Comparison of ENCODE assay signal across 18 cellular contexts in genomic region chr1:11788549-11789053, GRCh38. TPM values are rescaled to one million over a fixed set of nuclear protein-coding genes. Genes with fewer than 3 reads are reported as not detected.
A peak's percentile ranks its signal among the peaks of the same experiment; 100 is the strongest.
DNase-seq lines count a peak whose midpoint lies in the region; ATAC-seq, FAIRE-seq and TF ChIP-seq lines count a peak whose summit lies in the region.
"Had no signal": no experiment of that assay in that cellular context is flagged by ENCODE, and none has a peak within 500 bp of the region (broad histone marks: within the 10 kb centered on the region; RNA-seq: fewer than 3 reads in every experiment).

No MANE protein-coding gene starts in this region.

- H3K36me3 ChIP-seq in IMR-90 (ENCODE audit: control insufficient read depth, insufficient read depth, low read length) (peaks cover 20% of the 10 kb centered on the region; the same call in 1 of the 2 replicates), H1 (ENCODE audit: control insufficient read depth in 2 of 4, insufficient read depth in 4 of 4, low read length in 3 of 4) (peaks cover 0 to 11% (median 5%) of the 10 kb centered on the region in 4 experiments; a peak in 3 of 8 replicates), mesenchymal stem cell (ENCODE audit: control insufficient read depth in 1 of 2, insufficient read depth in 2 of 2, low read depth in 1 of 2, low read length in 2 of 2) (peaks cover 33 to 43% of the 10 kb centered on the region in 2 experiments), subcutaneous abdominal adipose tissue (ENCODE audit: control insufficient read depth in 5 of 5, insufficient read depth in 5 of 5, low read length in 5 of 5) (peaks cover 0 to 33% (median 21%) of the 10 kb centered on the region in 5 donors)

- H3K4me2 ChIP-seq in IMR-90 (ENCODE audit: low read depth, low read length) (no peak overlapping the region), H1 (ENCODE audit: insufficient read depth in 1 of 2, low read depth in 2 of 2, low read length in 2 of 2) (no peak overlapping the region), mesenchymal stem cell (ENCODE audit: low read length, poor library complexity, severe bottlenecking) (no peak overlapping the region)

- H3K9me1 ChIP-seq in IMR-90 (ENCODE audit: insufficient read depth, low read length): peaks cover 34% of the 10 kb centered on the region

- H3K27me3 ChIP-seq in IMR-90 (ENCODE audit: control insufficient read depth, insufficient read depth, low read length): no peaks in the 10 kb centered on the region
- H3K27me3 ChIP-seq in H1 (replicated peaks in 1 of 4; ENCODE audit: control insufficient read depth in 3 of 4, extremely low read depth in 1 of 4, insufficient read depth in 3 of 4, low read length in 3 of 4): no peaks in the 10 kb centered on the region
- no peaks in the 10 kb centered on the region for H3K27me3 ChIP-seq in mesenchymal stem cell (ENCODE audit: control insufficient read depth in 1 of 2, insufficient read depth in 1 of 2, low read length in 2 of 2)
- peaks cover 0 to 2% (median 0%) of the 10 kb centered on the region in 5 donors for H3K27me3 ChIP-seq in subcutaneous abdominal adipose tissue (ENCODE audit: control insufficient read depth in 5 of 5, insufficient read depth in 4 of 5, low read length in 5 of 5)

- H3K14ac ChIP-seq in IMR-90 (replicated peaks; ENCODE audit: low read depth, low read length) (no peak overlapping the region), H1 (ENCODE audit: insufficient read length) (no peak overlapping the region), mesenchymal stem cell (ENCODE audit: low read length in 2 of 2) (peak overlapping the region in 1 of 2 experiments; percentile 28)

- no peak for TF ChIP-seq EP300 in H1 (IDR thresholded peaks at IDR 0.05; ENCODE audit: borderline replicate concordance in 1 of 2, low read depth in 2 of 2, low read length in 2 of 2)

- POLR2A ChIA-PET in IMR-90 (lab: Charles Lee; ENCODE audit: unreplicated experiment) (no interaction called here), H1 (lab: Charles Lee; ENCODE audit: partially characterized antibody) (interaction anchor here (0.8 to 3.0 kb wide), 11 partner anchors 9 to 168 kb away, joined by 3 to 27 read pairs (median 4); partner anchors contain the start of gene AGTRAP)

- CTCF ChIA-PET in IMR-90 (lab: Yijun Ruan, JAX) (no interaction called here), H1 (lab: Charles Lee; ENCODE audit: partially characterized antibody) (interaction anchor here (0.9 to 5.4 kb wide), 6 partner anchors 8 to 104 kb away, joined by 3 to 49 read pairs (median 6); no protein-coding TSS in a partner anchor)

- H3K9me3 ChIP-seq in IMR-90 (ENCODE audit: control insufficient read depth, insufficient read depth, low read length): no peaks in the 10 kb centered on the region
- no peaks in the 10 kb centered on the region for H3K9me3 ChIP-seq in H1 (ENCODE audit: insufficient read depth in 2 of 2, low read depth in 1 of 2, low read length in 1 of 2)
- no peaks in the 10 kb centered on the region for H3K9me3 ChIP-seq in mesenchymal stem cell (ENCODE audit: control insufficient read depth, low read length)
- H3K9me3 ChIP-seq in subcutaneous abdominal adipose tissue (ENCODE audit: control insufficient read depth in 5 of 5, low read length in 5 of 5): no peaks in the 10 kb centered on the region

- TF ChIP-seq POLR2A in IMR-90 (IDR thresholded peaks at IDR 0.05; ENCODE audit: low read depth, low read length): no peak
- no peak for TF ChIP-seq POLR2A in H1 (IDR thresholded peaks at IDR 0.05; ENCODE audit: control extremely low read depth in 1 of 2, low read depth in 2 of 2, low read length in 2 of 2)

- H2BK5ac ChIP-seq in IMR-90 (ENCODE audit: low read depth, low read length, poor library complexity, severe bottlenecking): no peak overlapping the region
- peak overlapping the region; percentile 99; the same call in 1 of the 2 replicates for H2BK5ac ChIP-seq in H1 (ENCODE audit: low read depth, low read length)
- H2BK5ac ChIP-seq in mesenchymal stem cell (ENCODE audit: low read depth, low read length, poor library complexity, severe bottlenecking): no peak overlapping the region

- H4K20me1 ChIP-seq in IMR-90 (ENCODE audit: insufficient read depth, low read length) (no peaks in the 10 kb centered on the region), H1 (replicated peaks in 1 of 2; ENCODE audit: control insufficient read depth in 1 of 2, insufficient read depth in 2 of 2, low read length in 2 of 2) (peaks cover 0 to 3% of the 10 kb centered on the region in 2 experiments)

- in situ Hi-C loops in IMR-90 (cut with MboI; ENCODE audit: low sequenced_read_pairs): no loop called here

- peak overlapping the region; percentile 32; the same call in 1 of the 2 replicates for H3K4ac ChIP-seq in IMR-90 (ENCODE audit: low read depth, low read length)
- H3K4ac ChIP-seq in H1 (replicated peaks; ENCODE audit: insufficient read length, low read depth, low read length): peak overlapping the region; percentile 72
- H3K4ac ChIP-seq in mesenchymal stem cell (ENCODE audit: low read depth in 1 of 2, low read length in 2 of 2): no peak overlapping the region

- H3K18ac ChIP-seq in IMR-90 (ENCODE audit: low read depth, low read length): no peak overlapping the region
- no peak overlapping the region for H3K18ac ChIP-seq in H1 (ENCODE audit: extremely low read depth, low read length)
- peak overlapping the region in 1 of 2 experiments; percentile 70 for H3K18ac ChIP-seq in mesenchymal stem cell (ENCODE audit: low read depth in 1 of 2, low read length in 2 of 2)

- no peaks in the 10 kb centered on the region for H3K79me2 ChIP-seq in H1 (ENCODE audit: control insufficient read depth in 1 of 2, insufficient read depth in 2 of 2, low read length in 2 of 2)

- H2BK20ac ChIP-seq in IMR-90 (ENCODE audit: low read depth, low read length): peak overlapping the region; percentile 25; the same call in 1 of the 2 replicates
- H2BK20ac ChIP-seq in H1 (ENCODE audit: low read length): no peak overlapping the region

- H3K4me3 ChIP-seq in IMR-90 (ENCODE audit: insufficient read depth, low read depth, low read length): no peak overlapping the region
- no peak overlapping the region for H3K4me3 ChIP-seq in H1 (ENCODE audit: extremely low read depth in 1 of 4, insufficient read depth in 2 of 4, low read depth in 3 of 4, low read length in 4 of 4)
- no peak overlapping the region for H3K4me3 ChIP-seq in mesenchymal stem cell (ENCODE audit: insufficient read depth in 1 of 2, low read depth in 1 of 2, low read length in 2 of 2)
- no peak overlapping the region for H3K4me3 ChIP-seq in subcutaneous abdominal adipose tissue (ENCODE audit: low read depth in 1 of 5, low read length in 5 of 5)

- no peaks in the 10 kb centered on the region for H3K23me2 ChIP-seq in H1 (ENCODE audit: low read depth, low read length)

- no peak overlapping the region for H3K27ac ChIP-seq in IMR-90 (ENCODE audit: insufficient read depth, low read length)
- peak overlapping the region; percentile 35; the same call in 1 of the 2 replicates for H3K27ac ChIP-seq in H1 (ENCODE audit: low read depth, low read length)
- H3K27ac ChIP-seq in mesenchymal stem cell (ENCODE audit: low read length, poor library complexity, severe bottlenecking): no peak overlapping the region
- H3K27ac ChIP-seq in subcutaneous abdominal adipose tissue (ENCODE audit: low read depth, low read length): peak overlapping the region; percentile 93

- peak overlapping the region; percentile 97; the same call in 1 of the 2 replicates for H2BK12ac ChIP-seq in H1 (ENCODE audit: low read depth, low read length)
- H2BK12ac ChIP-seq in mesenchymal stem cell (ENCODE audit: low read length in 2 of 2): peak overlapping the region; percentile 48 to 79

- no peak overlapping the region for H3K23ac ChIP-seq in IMR-90 (ENCODE audit: low read depth, low read length)
- H3K23ac ChIP-seq in H1 (ENCODE audit: insufficient read length): no peak overlapping the region
- peak overlapping the region in 1 of 2 experiments; percentile 46 for H3K23ac ChIP-seq in mesenchymal stem cell (ENCODE audit: low read length in 2 of 2)

- no peak for FAIRE-seq in H1 (lab: Jason Lieb, UNC)
- FAIRE-seq: astrocyte had no signal

- intact Hi-C loops in IMR-90 (cut with micrococcal nuclease): no loop called here

- 97% methylated on average over 6 of the region's 14 CpGs; no CpG with 5 or more reads in 1 of the 2 experiments for WGBS in IMR-90 (ENCODE audit: extremely low coverage in 2 of 2, insufficient read length in 1 of 2), 2 experiments
- 91% methylated on average over 14 of the region's 14 CpGs; no CpG with 5 or more reads in 1 of the 2 experiments for WGBS in H1 (ENCODE audit: extremely low coverage in 1 of 2, insufficient coverage in 1 of 2, insufficient read length in 1 of 2, insufficient replicate concordance in 2 of 2, low coverage in 1 of 2, low lambda C conversion rate in 2 of 2, missing lambda C conversion rate in 1 of 2), 2 experiments
- WGBS in mesenchymal stem cell: 97% methylated on average over 14 of the region's 14 CpGs

- H3K9ac ChIP-seq in IMR-90 (ENCODE audit: low read depth, low read length): no peak overlapping the region
- H3K9ac ChIP-seq in H1 (replicated peaks in 1 of 4; ENCODE audit: extremely low read depth in 1 of 4, low read depth in 3 of 4, low read length in 3 of 4): no peak overlapping the region
- H3K9ac ChIP-seq in mesenchymal stem cell (ENCODE audit: low read length): no peak overlapping the region
- H3K9ac ChIP-seq in subcutaneous abdominal adipose tissue (ENCODE audit: low read length in 5 of 5): peak overlapping the region in 1 of 5 donors; percentile 48

- no peak overlapping the region for H4K5ac ChIP-seq in IMR-90 (ENCODE audit: low read depth, low read length)
- H4K5ac ChIP-seq in H1 (ENCODE audit: insufficient read length, low read depth, low read length): no peak overlapping the region

- dilution Hi-C loops in IMR-90 (cut with HindIII; ENCODE audit: low sequenced_read_pairs, unreplicated experiment): no loop called here

- peak overlapping the region; percentile 9 for H2AK9ac ChIP-seq in IMR-90 (replicated peaks; ENCODE audit: low read depth, low read length, poor library complexity)

- H3K4me1 ChIP-seq in IMR-90 (ENCODE audit: control insufficient read depth, insufficient read depth, low read length) (peaks cover 39% of the 10 kb centered on the region), H1 (replicated peaks in 1 of 4; ENCODE audit: control insufficient read depth in 3 of 4, insufficient read depth in 4 of 4, low read length in 3 of 4) (peaks cover 7 to 34% (median 25%) of the 10 kb centered on the region in 4 experiments), mesenchymal stem cell (ENCODE audit: control insufficient read depth, insufficient read depth, low read depth, low read length) (peaks cover 43% of the 10 kb centered on the region), subcutaneous abdominal adipose tissue (ENCODE audit: control insufficient read depth in 5 of 5, insufficient read depth in 5 of 5, low read length in 5 of 5) (peaks cover 21 to 80% (median 61%) of the 10 kb centered on the region in 5 donors)

- peak overlapping the region; percentile 64; the same call in 1 of the 2 replicates for H2AK5ac ChIP-seq in IMR-90 (ENCODE audit: low read depth, low read length)
- no peak overlapping the region; the same call in 1 of the 2 replicates for H2AK5ac ChIP-seq in H1 (ENCODE audit: low read depth, low read length)
- peak overlapping the region; percentile 26 for H2AK5ac ChIP-seq in mesenchymal stem cell (ENCODE audit: low read length, severe bottlenecking)

- H3K56ac ChIP-seq in IMR-90 (ENCODE audit: extremely low read depth, insufficient read depth, low read length) (no peak overlapping the region), H1 (replicated peaks; ENCODE audit: insufficient read length, low read depth, low read length) (no peak overlapping the region)

- peak overlapping the region; percentile 41; the same call in 1 of the 2 replicates for H2BK120ac ChIP-seq in IMR-90 (ENCODE audit: low read depth, low read length)
- no peak overlapping the region for H2BK120ac ChIP-seq in H1 (replicated peaks; ENCODE audit: low read depth, low read length)
- no peak overlapping the region for H2BK120ac ChIP-seq in mesenchymal stem cell (ENCODE audit: low read depth, low read length)

- H2AFZ ChIP-seq in IMR-90 (replicated peaks; ENCODE audit: low read length, poor library complexity) (no peak overlapping the region), H1 (ENCODE audit: low read length) (no peak overlapping the region), mesenchymal stem cell (ENCODE audit: low read depth, low read length) (no peak overlapping the region)

- H2BK15ac ChIP-seq in IMR-90 (ENCODE audit: low read depth, low read length) (no peak overlapping the region), H1 (ENCODE audit: low read length) (no peak overlapping the region), mesenchymal stem cell (ENCODE audit: low read depth, poor library complexity, severe bottlenecking) (peak overlapping the region; percentile 60)

- DNase-seq in IMR-90 (no peak), H1 (ENCODE audit: low read depth in 1 of 2, low spot score in 2 of 2) (no peak), mesenchymal stem cell (no peak), COLO829 (ENCODE audit: low spot score) (no peak), NCI-H748 (lab: John Stamatoyannopoulos, UW; ENCODE audit: unreplicated experiment) (no peak), NOMO-1 treated with DMSO at 0.1 percent for 48 hours (lab: John Stamatoyannopoulos, UW; ENCODE audit: unreplicated experiment) (no peak)
- DNase-seq: activated CD4-positive, alpha-beta T cell treated with anti-CD3 and anti-CD28 coated beads for 1 hour; activated T-cell treated with anti-CD3 and anti-CD28 coated beads, Interleukin-2, amount 50 U/mL, for 24 hours; DMS79; kidney glomerular epithelial cell; NCI-H1417 treated with DMSO at 0.1 percent for 48 hours; NCI-H510A; T-cell had no signal

- no peak for TF ChIP-seq RAD21 in IMR-90 (IDR thresholded peaks at IDR 0.05; ENCODE audit: low read length)
- no peak for TF ChIP-seq RAD21 in H1 (IDR thresholded peaks at IDR 0.05 in 1 of 2, conservative IDR thresholded peaks at IDR 0.05 in 1 of 2; ENCODE audit: low read depth in 2 of 2, low read length in 2 of 2)

- ATAC-seq in IMR-90 (ENCODE audit: low read depth): no peak
- no peak for ATAC-seq in HG02678 (IDR thresholded peaks at IDR 0.05; ENCODE audit: unreplicated experiment)
- ATAC-seq: Panc1, T-cell had no signal

- H4K8ac ChIP-seq in IMR-90 (ENCODE audit: low read depth in 2 of 2, low read length in 2 of 2): no peak overlapping the region
- H4K8ac ChIP-seq in H1 (ENCODE audit: extremely low read depth, insufficient read depth, low read length): no peak overlapping the region; the same call in 1 of the 2 replicates
- H4K8ac ChIP-seq in mesenchymal stem cell (ENCODE audit: low read length): peak overlapping the region; percentile 7

- no peak for TF ChIP-seq CTCF in IMR-90 (conservative IDR thresholded peaks at IDR 0.05; ENCODE audit: low read depth, low read length)
- TF ChIP-seq CTCF in H1 (IDR thresholded peaks at IDR 0.05; ENCODE audit: control extremely low read depth in 1 of 3, insufficient read depth in 1 of 3, low read depth in 1 of 3, low read length in 3 of 3): no peak

- H4K91ac ChIP-seq in IMR-90 (ENCODE audit: insufficient read depth, low read depth, low read length) (peak overlapping the region; percentile 45), H1 (replicated peaks; ENCODE audit: insufficient read length, low read length) (no peak overlapping the region), mesenchymal stem cell (ENCODE audit: low read length) (peak overlapping the region; percentile 43)

- BruUV-seq in IMR-90 (replicated peaks; lab: Mats Ljungman, UMichigan): no TSS peak

- H3K79me1 ChIP-seq in IMR-90 (ENCODE audit: low read depth in 1 of 2, low read length in 2 of 2): peaks cover 0 to 17% of the 10 kb centered on the region in 2 experiments; a peak in 2 of 4 replicates
- H3K79me1 ChIP-seq in H1 (ENCODE audit: low read depth, low read length): no peaks in the 10 kb centered on the region
- H3K79me1 ChIP-seq in mesenchymal stem cell (replicated peaks; ENCODE audit: low read length, poor library complexity, severe bottlenecking): peaks cover 4% of the 10 kb centered on the region

RNA-seq across cellular contexts. Expression of gene MTHFR, which starts 17.2 kb away (rescaled TPM):
- total RNA-seq in IMR-90 (2012; rRNA removed): 6.7 and 7.3 TPM in 2 replicates
- 6.7 and 7.4 TPM in 2 replicates for polyA plus RNA-seq in IMR-90 (2012; rRNA removed)
- polyA plus RNA-seq in IMR-90 (2012; cell fraction: cytosol; rRNA removed): 3.5 and 5.5 TPM in 2 replicates
- 16.7 and 23.0 TPM in 2 replicates for polyA plus RNA-seq in IMR-90 (2012; cell fraction: nucleus; rRNA removed; ENCODE audit: low replicate concordance)
- 17.9 and 18.5 TPM in 2 replicates for total RNA-seq in H1 (2021; fragmentation: NEBNext Ultra II Directional; extraction: Animal tissue kit (Norgen Biotek cat#: 25700))
- polyA plus RNA-seq in H1 (2011; rRNA removed): 8.7 and 11.6 TPM in 2 replicates
- 11.6 TPM for polyA plus RNA-seq in H1 (2011; cell fraction: cytosol; rRNA removed)
- polyA plus RNA-seq in H1 (2011; cell fraction: nucleus; rRNA removed): 25.9 TPM
- 8.8 to 11.6 TPM (median 10.6 TPM) in 4 replicates for polyA plus RNA-seq in H1 (2012, experiment 1 of 2)
- polyA plus RNA-seq in H1 (2012, experiment 2 of 2): 9.7 TPM
- 7.9 TPM for polyA plus RNA-seq in H1 (2013, experiment 1 of 2)
- polyA plus RNA-seq in H1 (2013, experiment 2 of 2): 6.8 TPM
- 27.2 and 30.4 TPM in 2 replicates for polyA minus RNA-seq in H1 (2011; rRNA and poly(A)+ RNA removed)
- 13.9 TPM for polyA minus RNA-seq in H1 (2011; cell fraction: cytosol; rRNA and poly(A)+ RNA removed)
- polyA minus RNA-seq in H1 (2011; cell fraction: nucleus; rRNA and poly(A)+ RNA removed): 36.5 TPM
- polyA plus RNA-seq in mesenchymal stem cell (2013, experiment 1 of 2): 13.7 TPM
- 13.3 TPM for polyA plus RNA-seq in mesenchymal stem cell (2013, experiment 2 of 2)

RNA-seq across cellular contexts. Expression of gene CLCN6, which starts 17.4 kb away (rescaled TPM):
- 4.1 and 5.0 TPM in 2 replicates for total RNA-seq in IMR-90 (2012; rRNA removed)
- 9.7 and 10.6 TPM in 2 replicates for polyA plus RNA-seq in IMR-90 (2012; rRNA removed)
- 3.5 and 5.0 TPM in 2 replicates for polyA plus RNA-seq in IMR-90 (2012; cell fraction: cytosol; rRNA removed)
- 42.7 and 54.8 TPM in 2 replicates for polyA plus RNA-seq in IMR-90 (2012; cell fraction: nucleus; rRNA removed; ENCODE audit: low replicate concordance)
- 25.5 and 26.0 TPM in 2 replicates for total RNA-seq in H1 (2021; fragmentation: NEBNext Ultra II Directional; extraction: Animal tissue kit (Norgen Biotek cat#: 25700))
- 15.7 and 20.4 TPM in 2 replicates for polyA plus RNA-seq in H1 (2011; rRNA removed)
- polyA plus RNA-seq in H1 (2011; cell fraction: cytosol; rRNA removed): 14.5 TPM
- 56.9 TPM for polyA plus RNA-seq in H1 (2011; cell fraction: nucleus; rRNA removed)
- 16.3 to 19.7 TPM (median 17.9 TPM) in 4 replicates for polyA plus RNA-seq in H1 (2012, experiment 1 of 2)
- polyA plus RNA-seq in H1 (2012, experiment 2 of 2): 5.3 TPM
- 25.9 TPM for polyA plus RNA-seq in H1 (2013, experiment 1 of 2)
- polyA plus RNA-seq in H1 (2013, experiment 2 of 2): 26.7 TPM
- polyA minus RNA-seq in H1 (2011; rRNA and poly(A)+ RNA removed): 14.1 and 19.6 TPM in 2 replicates
- 11.1 TPM for polyA minus RNA-seq in H1 (2011; cell fraction: cytosol; rRNA and poly(A)+ RNA removed)
- 21.3 TPM for polyA minus RNA-seq in H1 (2011; cell fraction: nucleus; rRNA and poly(A)+ RNA removed)
- 23.7 TPM for polyA plus RNA-seq in mesenchymal stem cell (2013, experiment 1 of 2)
- 22.9 TPM for polyA plus RNA-seq in mesenchymal stem cell (2013, experiment 2 of 2)

RNA-seq across cellular contexts. Expression of gene C1orf167, which starts 26.6 kb away (rescaled TPM):
- under 0.01 and 0.28 TPM in 2 replicates for total RNA-seq in IMR-90 (2012; rRNA removed)
- 0.15 and 0.27 TPM in 2 replicates for polyA plus RNA-seq in IMR-90 (2012; rRNA removed)
- 0.10 and 0.42 TPM in 2 replicates for polyA plus RNA-seq in IMR-90 (2012; cell fraction: cytosol; rRNA removed)
- 0.06 and 0.27 TPM in 2 replicates for polyA plus RNA-seq in IMR-90 (2012; cell fraction: nucleus; rRNA removed; ENCODE audit: low replicate concordance)
- total RNA-seq in H1 (2021; fragmentation: NEBNext Ultra II Directional; extraction: Animal tissue kit (Norgen Biotek cat#: 25700)): 0.90 and 1.3 TPM in 2 replicates
- polyA plus RNA-seq in H1 (2011; rRNA removed): 0.67 and 0.70 TPM in 2 replicates
- 1.0 TPM for polyA plus RNA-seq in H1 (2011; cell fraction: cytosol; rRNA removed)
- 1.4 TPM for polyA plus RNA-seq in H1 (2011; cell fraction: nucleus; rRNA removed)
- polyA plus RNA-seq in H1 (2012, experiment 1 of 2): 0.52 to 4.1 TPM (median 1.8 TPM) in 4 replicates
- polyA plus RNA-seq in H1 (2012, experiment 2 of 2): 0.43 TPM
- 0.69 TPM for polyA plus RNA-seq in H1 (2013, experiment 1 of 2)
- polyA plus RNA-seq in H1 (2013, experiment 2 of 2): 0.64 TPM
- 0.22 and 0.47 TPM in 2 replicates for polyA minus RNA-seq in H1 (2011; rRNA and poly(A)+ RNA removed)
- not detected for polyA minus RNA-seq in H1 (2011; cell fraction: cytosol; rRNA and poly(A)+ RNA removed)
- 1.2 TPM for polyA minus RNA-seq in H1 (2011; cell fraction: nucleus; rRNA and poly(A)+ RNA removed)
- polyA plus RNA-seq in mesenchymal stem cell (2013, experiment 1 of 2): 0.36 TPM
- 0.19 TPM for polyA plus RNA-seq in mesenchymal stem cell (2013, experiment 2 of 2)
- total RNA-seq: astrocyte, T-cell had no signal

RNA-seq across cellular contexts. Expression of gene AGTRAP, which starts 52.7 kb away (rescaled TPM):
- total RNA-seq in IMR-90 (2012; rRNA removed): 21.5 and 22.2 TPM in 2 replicates
- 57.7 and 64.3 TPM in 2 replicates for polyA plus RNA-seq in IMR-90 (2012; rRNA removed)
- polyA plus RNA-seq in IMR-90 (2012; cell fraction: cytosol; rRNA removed): 32.7 and 80.8 TPM in 2 replicates
- 42.2 and 63.8 TPM in 2 replicates for polyA plus RNA-seq in IMR-90 (2012; cell fraction: nucleus; rRNA removed; ENCODE audit: low replicate concordance)
- 69.7 and 70.9 TPM in 2 replicates for total RNA-seq in H1 (2021; fragmentation: NEBNext Ultra II Directional; extraction: Animal tissue kit (Norgen Biotek cat#: 25700))
- polyA plus RNA-seq in H1 (2011; rRNA removed): 192 and 261 TPM in 2 replicates
- polyA plus RNA-seq in H1 (2011; cell fraction: cytosol; rRNA removed): 143 TPM
- polyA plus RNA-seq in H1 (2011; cell fraction: nucleus; rRNA removed): 170 TPM
- 62.9 to 98.6 TPM (median 90.5 TPM) in 4 replicates for polyA plus RNA-seq in H1 (2012, experiment 1 of 2)
- 114 TPM for polyA plus RNA-seq in H1 (2012, experiment 2 of 2)
- polyA plus RNA-seq in H1 (2013, experiment 1 of 2): 85.2 TPM
- 106 TPM for polyA plus RNA-seq in H1 (2013, experiment 2 of 2)
- 53.6 and 60.7 TPM in 2 replicates for polyA minus RNA-seq in H1 (2011; rRNA and poly(A)+ RNA removed)
- 48.1 TPM for polyA minus RNA-seq in H1 (2011; cell fraction: cytosol; rRNA and poly(A)+ RNA removed)
- polyA minus RNA-seq in H1 (2011; cell fraction: nucleus; rRNA and poly(A)+ RNA removed): 36.8 TPM
- 45.8 TPM for polyA plus RNA-seq in mesenchymal stem cell (2013, experiment 1 of 2)
- polyA plus RNA-seq in mesenchymal stem cell (2013, experiment 2 of 2): 47.1 TPM

RNA-seq across cellular contexts. Expression of gene NPPA, which starts 59.0 kb away (rescaled TPM):
- not detected in 2 replicates for total RNA-seq in IMR-90 (2012; rRNA removed)
- polyA plus RNA-seq in IMR-90 (2012; rRNA removed) (not detected in 2 replicates), H1 (2011; rRNA removed) (not detected in 2 replicates)
- polyA plus RNA-seq in IMR-90 (2012; cell fraction: cytosol; rRNA removed): not detected in 2 replicates
- polyA plus RNA-seq in IMR-90 (2012; cell fraction: nucleus; rRNA removed; ENCODE audit: low replicate concordance): not detected in 2 replicates
- total RNA-seq in H1 (2021; fragmentation: NEBNext Ultra II Directional; extraction: Animal tissue kit (Norgen Biotek cat#: 25700)): not detected in 2 replicates
- not detected for polyA plus RNA-seq in H1 (2011; cell fraction: cytosol; rRNA removed)
- not detected for polyA plus RNA-seq in H1 (2011; cell fraction: nucleus; rRNA removed)
- 0.28 to 0.62 TPM in 2 of 4 replicates, not detected in the others for polyA plus RNA-seq in H1 (2012, experiment 1 of 2)
- polyA plus RNA-seq in H1 (2012, experiment 2 of 2): not detected
- polyA plus RNA-seq in H1 (2013, experiment 1 of 2): not detected
- polyA plus RNA-seq in H1 (2013, experiment 2 of 2): not detected
- not detected in 2 replicates for polyA minus RNA-seq in H1 (2011; rRNA and poly(A)+ RNA removed)
- not detected for polyA minus RNA-seq in H1 (2011; cell fraction: cytosol; rRNA and poly(A)+ RNA removed)
- not detected for polyA minus RNA-seq in H1 (2011; cell fraction: nucleus; rRNA and poly(A)+ RNA removed)
- polyA plus RNA-seq in mesenchymal stem cell (2013, experiment 1 of 2): not detected
- polyA plus RNA-seq in mesenchymal stem cell (2013, experiment 2 of 2): not detected
- total RNA-seq: astrocyte, T-cell had no signal
- polyA plus RNA-seq: BJ had no signal

Comparison
In these comparisons a context has a peak if more than half of its experiments do, and no peak if none do; other contexts are left out.
1. H3K27ac ChIP-seq: peak in H1 (single experiment) and subcutaneous abdominal adipose tissue (single experiment); none in IMR-90 (single experiment) and mesenchymal stem cell (single experiment).
2. H3K4ac ChIP-seq: peak in IMR-90 (single experiment) and H1 (single experiment); none in mesenchymal stem cell (0 of 2).